Comparison of ENCODE assay signal across 1 cellular context in genomic region chr6:44110005-44110681, GRCh38.
TF ChIP-seq lines count a peak whose summit lies in the region.

No MANE protein-coding gene starts in this region.

TF ChIP-seq in HepG2, 621 proteins besides CTCF, POLR2A, EP300 and RAD21:
- TF ChIP-seq ZNF10 (CRISPR knock-in tag; IDR thresholded peaks at IDR 0.05; ENCODE audit: borderline replicate concordance, low read depth) (0 out of 2 replicates have a peak, but pooled peaks have one; percentile 14), JUND (CRISPR knock-in tag; IDR thresholded peaks at IDR 0.05) (no peak)
- TF ChIP-seq, protein P1, sequence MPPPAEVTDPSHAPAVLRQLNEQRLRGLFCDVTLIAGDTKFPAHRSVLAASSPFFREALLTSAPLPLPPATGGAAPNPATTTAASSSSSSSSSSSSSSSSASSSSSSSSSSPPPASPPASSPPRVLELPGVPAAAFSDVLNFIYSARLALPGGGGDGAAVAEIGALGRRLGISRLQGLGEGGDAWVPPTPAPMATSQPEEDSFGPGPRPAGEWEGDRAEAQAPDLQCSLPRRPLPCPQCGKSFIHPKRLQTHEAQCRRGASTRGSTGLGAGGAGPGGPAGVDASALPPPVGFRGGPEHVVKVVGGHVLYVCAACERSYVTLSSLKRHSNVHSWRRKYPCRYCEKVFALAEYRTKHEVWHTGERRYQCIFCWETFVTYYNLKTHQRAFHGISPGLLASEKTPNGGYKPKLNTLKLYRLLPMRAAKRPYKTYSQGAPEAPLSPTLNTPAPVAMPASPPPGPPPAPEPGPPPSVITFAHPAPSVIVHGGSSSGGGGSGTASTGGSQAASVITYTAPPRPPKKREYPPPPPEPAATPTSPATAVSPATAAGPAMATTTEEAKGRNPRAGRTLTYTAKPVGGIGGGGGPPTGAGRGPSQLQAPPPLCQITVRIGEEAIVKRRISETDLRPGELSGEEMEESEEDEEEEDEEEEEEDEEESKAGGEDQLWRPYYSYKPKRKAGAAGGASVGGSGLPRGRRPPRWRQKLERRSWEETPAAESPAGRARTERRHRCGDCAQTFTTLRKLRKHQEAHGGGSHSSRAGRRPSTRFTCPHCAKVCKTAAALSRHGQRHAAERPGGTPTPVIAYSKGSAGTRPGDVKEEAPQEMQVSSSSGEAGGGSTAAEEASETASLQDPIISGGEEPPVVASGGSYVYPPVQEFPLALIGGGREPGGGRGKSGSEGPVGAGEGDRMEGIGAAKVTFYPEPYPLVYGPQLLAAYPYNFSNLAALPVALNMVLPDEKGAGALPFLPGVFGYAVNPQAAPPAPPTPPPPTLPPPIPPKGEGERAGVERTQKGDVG (CRISPR knock-in tag; IDR thresholded peaks at IDR 0.05; ENCODE audit: borderline replicate concordance), result peak; percentile 27; the same call in 1 of the 2 replicates
